In the genomic region with DNA sequence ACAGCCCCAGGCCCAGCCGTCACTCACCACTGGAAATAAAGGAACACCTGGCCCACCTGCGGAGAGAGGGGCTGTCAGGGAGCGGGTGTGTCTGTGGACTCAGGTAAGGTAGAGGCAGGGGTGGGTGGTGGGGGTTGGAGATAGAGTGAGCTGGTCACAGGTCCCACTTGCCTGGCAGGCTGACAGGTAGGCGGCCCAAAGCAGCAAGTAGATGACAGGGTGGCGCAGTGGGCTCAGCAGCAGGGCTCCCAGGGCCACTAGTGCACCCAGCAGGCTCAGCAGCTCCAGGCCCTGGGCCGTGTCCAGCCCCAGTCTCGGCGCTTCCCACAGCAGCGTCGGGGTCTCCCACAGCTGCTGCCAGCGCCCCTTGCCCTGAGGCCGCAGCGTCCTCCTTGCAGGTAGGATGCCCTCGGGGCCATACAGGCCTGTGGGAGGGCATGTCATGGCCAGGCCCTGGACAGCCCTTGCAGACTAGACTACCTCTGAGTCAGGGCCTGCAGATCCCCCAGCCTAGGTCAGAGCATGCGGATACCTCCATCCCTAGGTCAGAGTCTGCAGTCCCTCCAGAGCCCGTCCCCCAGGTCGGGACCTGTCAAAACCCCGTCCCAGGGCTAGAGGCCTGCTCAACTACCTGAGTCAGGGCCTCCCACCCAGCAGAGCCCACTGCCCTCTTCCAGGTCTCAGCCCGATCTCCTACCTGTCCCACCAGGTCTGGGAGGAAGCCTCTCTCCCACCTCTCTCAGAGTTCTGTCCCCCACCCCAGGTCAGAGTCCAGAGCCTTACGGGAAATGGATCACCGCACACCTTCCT, we compare ENCODE assay signal across 8 cellular contexts. TPM values are rescaled to one million over a fixed set of nuclear protein-coding genes. Genes with fewer than 3 reads are reported as not detected.
A peak's percentile ranks its signal among the peaks of the same experiment; 100 is the strongest.
DNase-seq lines count a peak whose midpoint lies in the region; ATAC-seq and TF ChIP-seq lines count a peak whose summit lies in the region.

No MANE protein-coding gene starts in this region.

- peak overlapping the region; percentile 92 for H3K27ac Mint-ChIP-seq in activated naive CD8-positive, alpha-beta T cell treated with anti-CD3 and anti-CD28 coated beads for 36 hours

- intact Hi-C loops in spleen (cut with DNase I; ENCODE audit: low total_unique reads) (no loop called here), posterior vena cava (cut with DNase I) (loop anchor here in 1 of 2 donors (10.0 kb wide), 1 partner anchor 252 kb away; the partner anchor contains the start of gene HDAC10)

- no peak for TF ChIP-seq CTCF in spleen (IDR thresholded peaks at IDR 0.05 in 8 of 11, conservative IDR thresholded peaks at IDR 0.05 in 3 of 11)

- H3K27me3 Mint-ChIP-seq in activated naive CD8-positive, alpha-beta T cell treated with anti-CD3 and anti-CD28 coated beads for 36 hours, result no peaks in the 10 kb centered on the region

- H3K4me1 ChIP-seq in spleen, result peaks cover 18 to 53% (median 33%) of the 10 kb centered on the region in 6 donors

- no peak for TF ChIP-seq POLR2A in spleen (IDR thresholded peaks at IDR 0.05)

- no peaks in the 10 kb centered on the region for H3K9me3 Mint-ChIP-seq in activated naive CD8-positive, alpha-beta T cell treated with anti-CD3 and anti-CD28 coated beads for 36 hours

- peaks cover 0 to 60% (median 37%) of the 10 kb centered on the region in 6 donors for H3K36me3 ChIP-seq in spleen

- peak; percentile 4 for ATAC-seq in HG03432 (IDR thresholded peaks at IDR 0.05; ENCODE audit: unreplicated experiment)
- ATAC-seq in GM19463 (IDR thresholded peaks at IDR 0.05; ENCODE audit: unreplicated experiment), result no peak

- H3K4me3 ChIP-seq in GM08714 (ENCODE audit: low read length), result peak overlapping the region; percentile 83
- H3K4me3 ChIP-seq in iPS-11a (ENCODE audit: low read depth, low read length), result peak overlapping the region; percentile 62
- peak overlapping the region; percentile 56 to 96 (median 83) for H3K4me3 ChIP-seq in spleen

- H3K27ac ChIP-seq in spleen, result peak overlapping the region; percentile 72 to 97 (median 91)

- no peaks in the 10 kb centered on the region for H3K9me3 ChIP-seq in spleen

- peaks cover 7% of the 10 kb centered on the region for H3K4me1 Mint-ChIP-seq in activated naive CD8-positive, alpha-beta T cell treated with anti-CD3 and anti-CD28 coated beads for 36 hours

- no peaks in the 10 kb centered on the region for H3K27me3 ChIP-seq in spleen (replicated peaks in 1 of 7)

- DNase-seq in activated naive CD8-positive, alpha-beta T cell treated with anti-CD3 and anti-CD28 coated beads for 36 hours, result no peak
- DNase-seq in spleen (peak; percentile 91), posterior vena cava (ENCODE audit: low spot score) (no peak)
- no peak for DNase-seq in activated CD4-positive, alpha-beta T cell treated with anti-CD3 and anti-CD28 coated beads for 48 hours

- peak overlapping the region; percentile 97 for H3K4me3 Mint-ChIP-seq in activated naive CD8-positive, alpha-beta T cell treated with anti-CD3 and anti-CD28 coated beads for 36 hours

- H3K36me3 Mint-ChIP-seq in activated naive CD8-positive, alpha-beta T cell treated with anti-CD3 and anti-CD28 coated beads for 36 hours, result peaks cover 7% of the 10 kb centered on the region

- WGBS in spleen, 5 donors, result 30 to 50% (median 45%) methylated on average over 12 to 21 of the region's 21 CpGs

RNA-seq across cellular contexts. Expression of gene LMF2, which starts 0.7 kb away (rescaled TPM):
- 10 to 100 TPM; 59.3 to 62.6 TPM for total RNA-seq in activated naive CD8-positive, alpha-beta T cell treated with anti-CD3 and anti-CD28 coated beads for 36 hours
- total RNA-seq in spleen (10 to 100 TPM; 62.5 to 81.1 (median 72.2) TPM), posterior vena cava (10 to 100 TPM; 39.0 to 53.3 TPM)
- 10 to 100 TPM; 36.6 to 71.2 (median 45.0) TPM for polyA plus RNA-seq in spleen

RNA-seq across cellular contexts. Expression of gene NCAPH2, which starts 1.2 kb away (rescaled TPM):
- total RNA-seq in activated naive CD8-positive, alpha-beta T cell treated with anti-CD3 and anti-CD28 coated beads for 36 hours, result 100 to 1,000 TPM; 143 to 152 TPM
- total RNA-seq in spleen (10 to 100 TPM; 33.9 to 48.0 (median 38.1) TPM), posterior vena cava (10 to 100 TPM; 32.1 to 32.7 TPM)
- polyA plus RNA-seq in spleen, result 10 to 100 TPM; 31.4 to 43.1 (median 35.0) TPM

RNA-seq across cellular contexts. Expression of gene SCO2, which starts 18.6 kb away (rescaled TPM):
- total RNA-seq in activated naive CD8-positive, alpha-beta T cell treated with anti-CD3 and anti-CD28 coated beads for 36 hours, result 1 to 10 TPM; 5.0 to 6.0 TPM
- total RNA-seq in spleen (1 to 10 TPM in 6 of 7 donors, not detected in 1; 1.2 to 7.4 (median 5.0) TPM), posterior vena cava (1 to 10 TPM in 1 of 2 donors, not detected in 1; 2.6 TPM)
- polyA plus RNA-seq in spleen, result 10 to 100 TPM in 2 of 3 donors, 1 to 10 TPM in 1; 4.4 to 12.7 (median 12.0) TPM

RNA-seq across cellular contexts. Expression of gene MIOX, which starts 20.2 kb away (rescaled TPM):
- total RNA-seq in activated naive CD8-positive, alpha-beta T cell treated with anti-CD3 and anti-CD28 coated beads for 36 hours, result under 1 TPM in 1 of 2 experiments, not detected in 1; 0.29 TPM
- 1 to 10 TPM in 1 of 7 donors, not detected in 6; 2.2 TPM for total RNA-seq in spleen
- polyA plus RNA-seq in spleen, result under 1 TPM; 0.24 to 0.26 (median 0.26) TPM
- not detected for total RNA-seq in posterior vena cava

RNA-seq across cellular contexts. Expression of gene TYMP, which starts 23.0 kb away (rescaled TPM):
- total RNA-seq in activated naive CD8-positive, alpha-beta T cell treated with anti-CD3 and anti-CD28 coated beads for 36 hours, result 10 to 100 TPM; 75.7 to 76.8 TPM
- total RNA-seq in spleen (100 to 1,000 TPM in 6 of 7 donors, 10 to 100 TPM in 1; 73.7 to 284 (median 152) TPM), posterior vena cava (10 to 100 TPM; 52.8 to 63.8 TPM)
- polyA plus RNA-seq in spleen, result 100 to 1,000 TPM in 1 of 3 donors, 10 to 100 TPM in 2; 88.3 to 166 (median 92.3) TPM
